Comparison of ENCODE assay signal across 15 cellular contexts in genomic region chr5:119301947-119302346, GRCh38. TPM values are rescaled to one million over a fixed set of nuclear protein-coding genes. Genes with fewer than 3 reads are reported as not detected.
DNase-seq lines count a peak whose midpoint lies in the region; ATAC-seq lines count a peak whose summit lies in the region.
"Had no signal": no experiment of that assay in that cellular context is flagged by ENCODE, and none has a peak within 500 bp of the region (broad histone marks: within the 10 kb centered on the region; RNA-seq: fewer than 3 reads in every experiment).

No MANE protein-coding gene starts in this region.

- peak overlapping the region; percentile 85 for H3K27ac Mint-ChIP-seq in activated naive CD4-positive, alpha-beta T cell treated with anti-CD3 and anti-CD28 coated beads, Interleukin-2, amount 10 ng/mL, durations not matched to agents 7 days and 5 days
- H3K27ac Mint-ChIP-seq in activated naive CD4-positive, alpha-beta T cell treated with anti-CD3 and anti-CD28 coated beads, Interleukin-2, amount 50 U/mL, for 72 hours: peak overlapping the region in 1 of 2 donors; percentile 77
- peak overlapping the region; percentile 95 to 96 for H3K27ac Mint-ChIP-seq in T-cell

- peak overlapping the region; percentile 46 for H3K27ac ChIP-seq in thymus (ENCODE audit: low read depth)
- H3K27ac ChIP-seq: gastrocnemius medialis had no signal

- H3K4me3 Mint-ChIP-seq in activated naive CD4-positive, alpha-beta T cell treated with anti-CD3 and anti-CD28 coated beads, Interleukin-2, amount 10 ng/mL, durations not matched to agents 7 days and 5 days: no peak overlapping the region
- peak overlapping the region; percentile 25 to 91 (median 63) for H3K4me3 Mint-ChIP-seq in T-cell

- H3K9me3 ChIP-seq in thymus (ENCODE audit: control insufficient read depth): no peaks in the 10 kb centered on the region
- H3K9me3 ChIP-seq: gastrocnemius medialis, tibial nerve had no signal

- CTCF ChIA-PET in activated naive CD4-positive, alpha-beta T cell treated with anti-CD3 and anti-CD28 coated beads, Interleukin-2, amount 10 ng/mL, durations not matched to agents 7 days and 5 days (lab: Charles Lee): interaction anchor here (2.3 kb wide), 1 partner anchor 11 kb away, joined by 10 read pairs; no protein-coding TSS in a partner anchor
- CTCF ChIA-PET in T-cell (lab: Charles Lee): interaction anchor here (0.6 to 1.9 kb wide), 5 partner anchors 10 to 28 kb away, joined by 3 to 5 read pairs (median 4); no protein-coding TSS in a partner anchor

- peaks cover 14% of the 10 kb centered on the region for H3K9me3 Mint-ChIP-seq in activated naive CD4-positive, alpha-beta T cell treated with anti-CD3 and anti-CD28 coated beads, Interleukin-2, amount 10 ng/mL, durations not matched to agents 7 days and 5 days
- H3K9me3 Mint-ChIP-seq in activated naive CD4-positive, alpha-beta T cell treated with anti-CD3 and anti-CD28 coated beads, Interleukin-2, amount 50 U/mL, for 72 hours: no peaks in the 10 kb centered on the region
- H3K9me3 Mint-ChIP-seq in T-cell: no peaks in the 10 kb centered on the region

- no peak for ATAC-seq in activated naive CD4-positive, alpha-beta T cell treated with anti-CD3 and anti-CD28 coated beads, Interleukin-2, amount 50 U/mL, for 72 hours
- no peak for ATAC-seq in T-cell (replicated peaks in 1 of 4)
- ATAC-seq: gastrocnemius medialis had no signal

- peaks cover 86% of the 10 kb centered on the region for H3K4me1 Mint-ChIP-seq in activated naive CD4-positive, alpha-beta T cell treated with anti-CD3 and anti-CD28 coated beads, Interleukin-2, amount 10 ng/mL, durations not matched to agents 7 days and 5 days
- H3K4me1 Mint-ChIP-seq in T-cell: peaks cover 82 to 92% (median 87%) of the 10 kb centered on the region in 3 donors

- H3K36me3 ChIP-seq in thymus (ENCODE audit: control insufficient read depth, insufficient read depth) (peaks cover 4% of the 10 kb centered on the region), H7 (replicated peaks; ENCODE audit: control insufficient read depth, insufficient read depth, low read length) (no peaks in the 10 kb centered on the region)
- H3K36me3 ChIP-seq: brain microvascular endothelial cell, gastrocnemius medialis, MG63, tibial nerve had no signal

- H3K27me3 ChIP-seq in thymus (ENCODE audit: control insufficient read depth, insufficient read depth) (no peaks in the 10 kb centered on the region), H7 (ENCODE audit: control insufficient read depth, insufficient read depth, low read length) (no peaks in the 10 kb centered on the region)
- H3K27me3 ChIP-seq: brain microvascular endothelial cell, gastrocnemius medialis, MG63, tibial nerve had no signal

- POLR2A ChIA-PET in T-cell (lab: Charles Lee): interaction anchor here (0.6 to 1.3 kb wide), 3 partner anchors 11 to 37 kb away, joined by 3 read pairs; no protein-coding TSS in a partner anchor

- H3K4me3 ChIP-seq in thymus (ENCODE audit: low read length) (no peak overlapping the region), H7 (ENCODE audit: insufficient read depth, low read depth, low read length) (no peak overlapping the region)
- H3K4me3 ChIP-seq: gastrocnemius medialis, MG63, tibial nerve had no signal

- H3K4me1 ChIP-seq in thymus (ENCODE audit: control insufficient read depth, insufficient read depth, low read length): peaks cover 47% of the 10 kb centered on the region
- H3K4me1 ChIP-seq: gastrocnemius medialis had no signal

- no peaks in the 10 kb centered on the region for H3K27me3 Mint-ChIP-seq in activated naive CD4-positive, alpha-beta T cell treated with anti-CD3 and anti-CD28 coated beads, Interleukin-2, amount 10 ng/mL, durations not matched to agents 7 days and 5 days
- H3K27me3 Mint-ChIP-seq in T-cell: no peaks in the 10 kb centered on the region

- no peak for DNase-seq in activated naive CD4-positive, alpha-beta T cell treated with anti-CD3 and anti-CD28 coated beads, Interleukin-2, amount 10 ng/mL, durations not matched to agents 7 days and 5 days
- DNase-seq in activated naive CD4-positive, alpha-beta T cell treated with anti-CD3 and anti-CD28 coated beads, Interleukin-2, amount 50 U/mL, for 72 hours (ENCODE audit: low spot score in 2 of 2): no peak
- DNase-seq in T-cell: no peak
- DNase-seq in kidney tubule cell (ENCODE audit: low spot score): peak; percentile 51
- DNase-seq in H7: no peak
- DNase-seq in DMS 273 (lab: John Stamatoyannopoulos, UW; ENCODE audit: unreplicated experiment): no peak
- DNase-seq in NCI-H524 treated with DMSO at 0.1 percent for 48 hours (lab: John Stamatoyannopoulos, UW): no peak
- DNase-seq: brain microvascular endothelial cell, gastrocnemius medialis, MG63, NCI-H2081 treated with DMSO at 0.1 percent for 48 hours, posterior cingulate gyrus, SIG-M5 had no signal

- peaks cover 77% of the 10 kb centered on the region for H3K36me3 Mint-ChIP-seq in activated naive CD4-positive, alpha-beta T cell treated with anti-CD3 and anti-CD28 coated beads, Interleukin-2, amount 10 ng/mL, durations not matched to agents 7 days and 5 days
- peaks cover 0 to 23% of the 10 kb centered on the region in 2 donors for H3K36me3 Mint-ChIP-seq in activated naive CD4-positive, alpha-beta T cell treated with anti-CD3 and anti-CD28 coated beads, Interleukin-2, amount 50 U/mL, for 72 hours
- peaks cover 16% of the 10 kb centered on the region for H3K36me3 Mint-ChIP-seq in T-cell

RNA-seq across cellular contexts. Expression of gene TNFAIP8, which starts 53.9 kb away (rescaled TPM):
- total RNA-seq in activated naive CD4-positive, alpha-beta T cell treated with anti-CD3 and anti-CD28 coated beads, Interleukin-2, amount 50 U/mL, for 72 hours: 100 to 1,000 TPM; 110 to 146 TPM
- 100 to 1,000 TPM; 128 to 145 (median 135) TPM for total RNA-seq in T-cell
- polyA plus RNA-seq in thymus: 94.1 TPM
- 38.6 and 45.8 TPM in 2 replicates for total RNA-seq in H7 (2014; rRNA removed; shearing (Covaris generic))
